Comparison of ENCODE assay signal across 6 cellular contexts in the genomic region with DNA sequence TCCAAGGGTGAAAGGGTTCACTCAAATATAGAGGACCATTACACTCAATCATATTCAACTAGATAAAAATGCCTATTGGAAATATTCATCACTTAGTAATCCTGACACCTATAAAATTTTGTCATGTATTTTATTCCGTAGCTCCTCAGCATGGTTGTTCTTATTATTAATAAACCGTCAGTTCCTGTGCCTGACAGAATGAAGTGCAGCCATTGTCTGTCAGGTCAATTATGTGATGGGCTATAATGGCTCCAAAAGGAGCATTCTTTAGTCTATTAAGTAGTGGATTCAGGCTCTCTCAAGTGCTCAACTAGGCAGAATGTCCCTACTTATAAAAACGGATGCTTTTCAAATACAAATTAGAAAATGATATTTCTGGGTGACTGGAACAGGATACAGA.
"Had no signal": no experiment of that assay in that cellular context is flagged by ENCODE, and none has a peak within 500 bp of the region (broad histone marks: within the 10 kb centered on the region; RNA-seq: fewer than 3 reads in every experiment).

No MANE protein-coding gene starts in this region.

- H3K4me3 ChIP-seq: K562 had no signal

- FAIRE-seq: HepG2, K562 had no signal

- DNase-seq: IMR-90, KBM-7, KG1 had no signal

- H3K27ac ChIP-seq: HL-60 had no signal

- ATAC-seq: HepG2, K562 had no signal
